1 cellular context compared by ENCODE assay signal in genomic region chr22:20017622-20017958, GRCh38.
TF ChIP-seq lines count a peak whose summit lies in the region.

No MANE protein-coding gene starts in this region.

TF ChIP-seq in H1, 55 proteins besides CTCF, POLR2A, EP300 and RAD21 (continued from another document):
- no peak for TF ChIP-seq KDM1A (IDR thresholded peaks at IDR 0.05; ENCODE audit: borderline replicate concordance, low read length)
- TF ChIP-seq TAF1 (IDR thresholded peaks at IDR 0.05; ENCODE audit: low read depth, low read length): no peak
- no peak for TF ChIP-seq CEBPB (IDR thresholded peaks at IDR 0.05; ENCODE audit: low read depth, low read length)
- no peak for TF ChIP-seq ASH2L (IDR thresholded peaks at IDR 0.05; ENCODE audit: low read length)
- no peak for TF ChIP-seq CTBP2 (IDR thresholded peaks at IDR 0.05; ENCODE audit: borderline replicate concordance, insufficient read depth, insufficient read length, low read length)
- no peak for TF ChIP-seq SUZ12 (IDR thresholded peaks at IDR 0.05; ENCODE audit: low read length)
- no peak for TF ChIP-seq TEAD4 (IDR thresholded peaks at IDR 0.05; ENCODE audit: low read depth, low read length)
- TF ChIP-seq RFX5 (IDR thresholded peaks at IDR 0.05; ENCODE audit: borderline replicate concordance, low read depth, low read length): no peak
- TF ChIP-seq SIRT6 (IDR thresholded peaks at IDR 0.05; ENCODE audit: low read length): no peak
- TF ChIP-seq HDAC6 (IDR thresholded peaks at IDR 0.05; ENCODE audit: low read depth, low read length): no peak
- TF ChIP-seq CHD1 (IDR thresholded peaks at IDR 0.05; ENCODE audit: low read depth, low read length): no peak
- no peak for TF ChIP-seq SP1 (IDR thresholded peaks at IDR 0.05; ENCODE audit: low read depth, low read length)
- no peak for TF ChIP-seq ATF2 (IDR thresholded peaks at IDR 0.05; ENCODE audit: low read length)
- TF ChIP-seq, protein P1, sequence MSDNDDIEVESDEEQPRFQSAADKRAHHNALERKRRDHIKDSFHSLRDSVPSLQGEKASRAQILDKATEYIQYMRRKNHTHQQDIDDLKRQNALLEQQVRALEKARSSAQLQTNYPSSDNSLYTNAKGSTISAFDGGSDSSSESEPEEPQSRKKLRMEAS (IDR thresholded peaks at IDR 0.05): no peak
- TF ChIP-seq, protein P2, sequence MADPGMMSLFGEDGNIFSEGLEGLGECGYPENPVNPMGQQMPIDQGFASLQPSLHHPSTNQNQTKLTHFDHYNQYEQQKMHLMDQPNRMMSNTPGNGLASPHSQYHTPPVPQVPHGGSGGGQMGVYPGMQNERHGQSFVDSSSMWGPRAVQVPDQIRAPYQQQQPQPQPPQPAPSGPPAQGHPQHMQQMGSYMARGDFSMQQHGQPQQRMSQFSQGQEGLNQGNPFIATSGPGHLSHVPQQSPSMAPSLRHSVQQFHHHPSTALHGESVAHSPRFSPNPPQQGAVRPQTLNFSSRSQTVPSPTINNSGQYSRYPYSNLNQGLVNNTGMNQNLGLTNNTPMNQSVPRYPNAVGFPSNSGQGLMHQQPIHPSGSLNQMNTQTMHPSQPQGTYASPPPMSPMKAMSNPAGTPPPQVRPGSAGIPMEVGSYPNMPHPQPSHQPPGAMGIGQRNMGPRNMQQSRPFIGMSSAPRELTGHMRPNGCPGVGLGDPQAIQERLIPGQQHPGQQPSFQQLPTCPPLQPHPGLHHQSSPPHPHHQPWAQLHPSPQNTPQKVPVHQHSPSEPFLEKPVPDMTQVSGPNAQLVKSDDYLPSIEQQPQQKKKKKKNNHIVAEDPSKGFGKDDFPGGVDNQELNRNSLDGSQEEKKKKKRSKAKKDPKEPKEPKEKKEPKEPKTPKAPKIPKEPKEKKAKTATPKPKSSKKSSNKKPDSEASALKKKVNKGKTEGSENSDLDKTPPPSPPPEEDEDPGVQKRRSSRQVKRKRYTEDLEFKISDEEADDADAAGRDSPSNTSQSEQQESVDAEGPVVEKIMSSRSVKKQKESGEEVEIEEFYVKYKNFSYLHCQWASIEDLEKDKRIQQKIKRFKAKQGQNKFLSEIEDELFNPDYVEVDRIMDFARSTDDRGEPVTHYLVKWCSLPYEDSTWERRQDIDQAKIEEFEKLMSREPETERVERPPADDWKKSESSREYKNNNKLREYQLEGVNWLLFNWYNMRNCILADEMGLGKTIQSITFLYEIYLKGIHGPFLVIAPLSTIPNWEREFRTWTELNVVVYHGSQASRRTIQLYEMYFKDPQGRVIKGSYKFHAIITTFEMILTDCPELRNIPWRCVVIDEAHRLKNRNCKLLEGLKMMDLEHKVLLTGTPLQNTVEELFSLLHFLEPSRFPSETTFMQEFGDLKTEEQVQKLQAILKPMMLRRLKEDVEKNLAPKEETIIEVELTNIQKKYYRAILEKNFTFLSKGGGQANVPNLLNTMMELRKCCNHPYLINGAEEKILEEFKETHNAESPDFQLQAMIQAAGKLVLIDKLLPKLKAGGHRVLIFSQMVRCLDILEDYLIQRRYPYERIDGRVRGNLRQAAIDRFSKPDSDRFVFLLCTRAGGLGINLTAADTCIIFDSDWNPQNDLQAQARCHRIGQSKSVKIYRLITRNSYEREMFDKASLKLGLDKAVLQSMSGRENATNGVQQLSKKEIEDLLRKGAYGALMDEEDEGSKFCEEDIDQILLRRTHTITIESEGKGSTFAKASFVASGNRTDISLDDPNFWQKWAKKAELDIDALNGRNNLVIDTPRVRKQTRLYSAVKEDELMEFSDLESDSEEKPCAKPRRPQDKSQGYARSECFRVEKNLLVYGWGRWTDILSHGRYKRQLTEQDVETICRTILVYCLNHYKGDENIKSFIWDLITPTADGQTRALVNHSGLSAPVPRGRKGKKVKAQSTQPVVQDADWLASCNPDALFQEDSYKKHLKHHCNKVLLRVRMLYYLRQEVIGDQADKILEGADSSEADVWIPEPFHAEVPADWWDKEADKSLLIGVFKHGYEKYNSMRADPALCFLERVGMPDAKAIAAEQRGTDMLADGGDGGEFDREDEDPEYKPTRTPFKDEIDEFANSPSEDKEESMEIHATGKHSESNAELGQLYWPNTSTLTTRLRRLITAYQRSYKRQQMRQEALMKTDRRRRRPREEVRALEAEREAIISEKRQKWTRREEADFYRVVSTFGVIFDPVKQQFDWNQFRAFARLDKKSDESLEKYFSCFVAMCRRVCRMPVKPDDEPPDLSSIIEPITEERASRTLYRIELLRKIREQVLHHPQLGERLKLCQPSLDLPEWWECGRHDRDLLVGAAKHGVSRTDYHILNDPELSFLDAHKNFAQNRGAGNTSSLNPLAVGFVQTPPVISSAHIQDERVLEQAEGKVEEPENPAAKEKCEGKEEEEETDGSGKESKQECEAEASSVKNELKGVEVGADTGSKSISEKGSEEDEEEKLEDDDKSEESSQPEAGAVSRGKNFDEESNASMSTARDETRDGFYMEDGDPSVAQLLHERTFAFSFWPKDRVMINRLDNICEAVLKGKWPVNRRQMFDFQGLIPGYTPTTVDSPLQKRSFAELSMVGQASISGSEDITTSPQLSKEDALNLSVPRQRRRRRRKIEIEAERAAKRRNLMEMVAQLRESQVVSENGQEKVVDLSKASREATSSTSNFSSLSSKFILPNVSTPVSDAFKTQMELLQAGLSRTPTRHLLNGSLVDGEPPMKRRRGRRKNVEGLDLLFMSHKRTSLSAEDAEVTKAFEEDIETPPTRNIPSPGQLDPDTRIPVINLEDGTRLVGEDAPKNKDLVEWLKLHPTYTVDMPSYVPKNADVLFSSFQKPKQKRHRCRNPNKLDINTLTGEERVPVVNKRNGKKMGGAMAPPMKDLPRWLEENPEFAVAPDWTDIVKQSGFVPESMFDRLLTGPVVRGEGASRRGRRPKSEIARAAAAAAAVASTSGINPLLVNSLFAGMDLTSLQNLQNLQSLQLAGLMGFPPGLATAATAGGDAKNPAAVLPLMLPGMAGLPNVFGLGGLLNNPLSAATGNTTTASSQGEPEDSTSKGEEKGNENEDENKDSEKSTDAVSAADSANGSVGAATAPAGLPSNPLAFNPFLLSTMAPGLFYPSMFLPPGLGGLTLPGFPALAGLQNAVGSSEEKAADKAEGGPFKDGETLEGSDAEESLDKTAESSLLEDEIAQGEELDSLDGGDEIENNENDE (IDR thresholded peaks at IDR 0.05; ENCODE audit: insufficient replicate concordance, low read length): no peak
